1 cellular context compared by ENCODE assay signal in genomic region chrX:71068052-71068918, GRCh38.
TF ChIP-seq lines count a peak whose summit lies in the region.

TSS of gene SNX12 (minus strand) at chrX:71068334. CDS start at chrX:71068306, 28 bp downstream.

TF ChIP-seq in HepG2, 621 proteins besides CTCF, POLR2A, EP300 and RAD21 (continued from another document and continues in another):
- TF ChIP-seq, protein P1, sequence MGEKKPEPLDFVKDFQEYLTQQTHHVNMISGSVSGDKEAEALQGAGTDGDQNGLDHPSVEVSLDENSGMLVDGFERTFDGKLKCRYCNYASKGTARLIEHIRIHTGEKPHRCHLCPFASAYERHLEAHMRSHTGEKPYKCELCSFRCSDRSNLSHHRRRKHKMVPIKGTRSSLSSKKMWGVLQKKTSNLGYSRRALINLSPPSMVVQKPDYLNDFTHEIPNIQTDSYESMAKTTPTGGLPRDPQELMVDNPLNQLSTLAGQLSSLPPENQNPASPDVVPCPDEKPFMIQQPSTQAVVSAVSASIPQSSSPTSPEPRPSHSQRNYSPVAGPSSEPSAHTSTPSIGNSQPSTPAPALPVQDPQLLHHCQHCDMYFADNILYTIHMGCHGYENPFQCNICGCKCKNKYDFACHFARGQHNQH (CRISPR knock-in tag; IDR thresholded peaks at IDR 0.05) = peak; percentile 50; the same call in 1 of the 2 replicates
- TF ChIP-seq MEF2D (CRISPR knock-in tag; IDR thresholded peaks at IDR 0.05) (no peak), ERF (CRISPR knock-in tag; IDR thresholded peaks at IDR 0.05) (0 out of 2 replicates have a peak, but pooled peaks have one; percentile 22), ZNF3 (CRISPR knock-in tag; IDR thresholded peaks at IDR 0.05) (no peak), PRDM10 (CRISPR knock-in tag; IDR thresholded peaks at IDR 0.05; ENCODE audit: low read depth) (no peak), GTF2F1 (IDR thresholded peaks at IDR 0.05; ENCODE audit: low read length) (no peak), NFE2L1 (CRISPR knock-in tag; IDR thresholded peaks at IDR 0.05; ENCODE audit: borderline replicate concordance) (no peak), SATB2 (CRISPR knock-in tag; IDR thresholded peaks at IDR 0.05) (no peak), SNRNP70 (IDR thresholded peaks at IDR 0.05; ENCODE audit: low read depth, low read length) (no peak), SALL1 (CRISPR knock-in tag; IDR thresholded peaks at IDR 0.05) (peak; percentile 75), ZNF564 (CRISPR knock-in tag; IDR thresholded peaks at IDR 0.05) (no peak), IKZF1 (IDR thresholded peaks at IDR 0.05) (no peak), ATF7 (IDR thresholded peaks at IDR 0.05) (no peak), ATF7 (CRISPR knock-in tag; IDR thresholded peaks at IDR 0.05) (no peak), ZBTB8A (CRISPR knock-in tag; IDR thresholded peaks at IDR 0.05; ENCODE audit: borderline replicate concordance, low read depth) (no peak), RAD51 (IDR thresholded peaks at IDR 0.05; ENCODE audit: borderline replicate concordance) (no peak), MBD4 (IDR thresholded peaks at IDR 0.05; ENCODE audit: borderline replicate concordance, low read length) (no peak), RBM22 (optimal IDR thresholded peaks at IDR 0.05; ENCODE audit: low read length) (no peak), RXRB (CRISPR knock-in tag; IDR thresholded peaks at IDR 0.05; ENCODE audit: borderline replicate concordance) (no peak), KLF6 (CRISPR knock-in tag; IDR thresholded peaks at IDR 0.05) (no peak), MIER2 (CRISPR knock-in tag; IDR thresholded peaks at IDR 0.05) (no peak), ZNF569 (CRISPR knock-in tag; IDR thresholded peaks at IDR 0.05; ENCODE audit: borderline replicate concordance) (no peak), ZNF143 (CRISPR knock-in tag; IDR thresholded peaks at IDR 0.05) (peak; percentile 64; the same call in 1 of the 2 replicates), HNRNPUL1 (IDR thresholded peaks at IDR 0.05; ENCODE audit: low read depth, low read length) (no peak), ZNF235 (CRISPR knock-in tag; IDR thresholded peaks at IDR 0.05; ENCODE audit: borderline replicate concordance) (no peak), CEBPZ (IDR thresholded peaks at IDR 0.05; ENCODE audit: low read length) (no peak), PHF20 (CRISPR knock-in tag; IDR thresholded peaks at IDR 0.05) (peak; percentile 86), ZNF354B (CRISPR knock-in tag; IDR thresholded peaks at IDR 0.05) (no peak), MXI1 (IDR thresholded peaks at IDR 0.05; ENCODE audit: borderline replicate concordance, low read depth, low read length) (no peak; the same call in 2 of the 3 replicates), CBX2 (IDR thresholded peaks at IDR 0.05; ENCODE audit: low read depth, low read length) (no peak), CBX2 (CRISPR knock-in tag; IDR thresholded peaks at IDR 0.05; ENCODE audit: low read depth) (no peak), ZSCAN29 (CRISPR knock-in tag; conservative IDR thresholded peaks at IDR 0.05) (no peak), PHF5A (CRISPR knock-in tag; IDR thresholded peaks at IDR 0.05; ENCODE audit: low read depth, unreplicated experiment) (no peak), ZNF276 (CRISPR knock-in tag; IDR thresholded peaks at IDR 0.05; ENCODE audit: low read depth) (no peak)
- TF ChIP-seq, protein P2, sequence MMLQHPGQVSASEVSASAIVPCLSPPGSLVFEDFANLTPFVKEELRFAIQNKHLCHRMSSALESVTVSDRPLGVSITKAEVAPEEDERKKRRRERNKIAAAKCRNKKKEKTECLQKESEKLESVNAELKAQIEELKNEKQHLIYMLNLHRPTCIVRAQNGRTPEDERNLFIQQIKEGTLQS (CRISPR knock-in tag; IDR thresholded peaks at IDR 0.05) = no peak
- TF ChIP-seq, protein P3, sequence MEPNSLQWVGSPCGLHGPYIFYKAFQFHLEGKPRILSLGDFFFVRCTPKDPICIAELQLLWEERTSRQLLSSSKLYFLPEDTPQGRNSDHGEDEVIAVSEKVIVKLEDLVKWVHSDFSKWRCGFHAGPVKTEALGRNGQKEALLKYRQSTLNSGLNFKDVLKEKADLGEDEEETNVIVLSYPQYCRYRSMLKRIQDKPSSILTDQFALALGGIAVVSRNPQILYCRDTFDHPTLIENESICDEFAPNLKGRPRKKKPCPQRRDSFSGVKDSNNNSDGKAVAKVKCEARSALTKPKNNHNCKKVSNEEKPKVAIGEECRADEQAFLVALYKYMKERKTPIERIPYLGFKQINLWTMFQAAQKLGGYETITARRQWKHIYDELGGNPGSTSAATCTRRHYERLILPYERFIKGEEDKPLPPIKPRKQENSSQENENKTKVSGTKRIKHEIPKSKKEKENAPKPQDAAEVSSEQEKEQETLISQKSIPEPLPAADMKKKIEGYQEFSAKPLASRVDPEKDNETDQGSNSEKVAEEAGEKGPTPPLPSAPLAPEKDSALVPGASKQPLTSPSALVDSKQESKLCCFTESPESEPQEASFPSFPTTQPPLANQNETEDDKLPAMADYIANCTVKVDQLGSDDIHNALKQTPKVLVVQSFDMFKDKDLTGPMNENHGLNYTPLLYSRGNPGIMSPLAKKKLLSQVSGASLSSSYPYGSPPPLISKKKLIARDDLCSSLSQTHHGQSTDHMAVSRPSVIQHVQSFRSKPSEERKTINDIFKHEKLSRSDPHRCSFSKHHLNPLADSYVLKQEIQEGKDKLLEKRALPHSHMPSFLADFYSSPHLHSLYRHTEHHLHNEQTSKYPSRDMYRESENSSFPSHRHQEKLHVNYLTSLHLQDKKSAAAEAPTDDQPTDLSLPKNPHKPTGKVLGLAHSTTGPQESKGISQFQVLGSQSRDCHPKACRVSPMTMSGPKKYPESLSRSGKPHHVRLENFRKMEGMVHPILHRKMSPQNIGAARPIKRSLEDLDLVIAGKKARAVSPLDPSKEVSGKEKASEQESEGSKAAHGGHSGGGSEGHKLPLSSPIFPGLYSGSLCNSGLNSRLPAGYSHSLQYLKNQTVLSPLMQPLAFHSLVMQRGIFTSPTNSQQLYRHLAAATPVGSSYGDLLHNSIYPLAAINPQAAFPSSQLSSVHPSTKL (CRISPR knock-in tag; IDR thresholded peaks at IDR 0.05) = peak; percentile 29; the same call in 1 of the 2 replicates
- TF ChIP-seq, protein P4, sequence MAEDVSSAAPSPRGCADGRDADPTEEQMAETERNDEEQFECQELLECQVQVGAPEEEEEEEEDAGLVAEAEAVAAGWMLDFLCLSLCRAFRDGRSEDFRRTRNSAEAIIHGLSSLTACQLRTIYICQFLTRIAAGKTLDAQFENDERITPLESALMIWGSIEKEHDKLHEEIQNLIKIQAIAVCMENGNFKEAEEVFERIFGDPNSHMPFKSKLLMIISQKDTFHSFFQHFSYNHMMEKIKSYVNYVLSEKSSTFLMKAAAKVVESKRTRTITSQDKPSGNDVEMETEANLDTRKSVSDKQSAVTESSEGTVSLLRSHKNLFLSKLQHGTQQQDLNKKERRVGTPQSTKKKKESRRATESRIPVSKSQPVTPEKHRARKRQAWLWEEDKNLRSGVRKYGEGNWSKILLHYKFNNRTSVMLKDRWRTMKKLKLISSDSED (CRISPR knock-in tag; IDR thresholded peaks at IDR 0.05) = no peak
- TF ChIP-seq, protein P5, sequence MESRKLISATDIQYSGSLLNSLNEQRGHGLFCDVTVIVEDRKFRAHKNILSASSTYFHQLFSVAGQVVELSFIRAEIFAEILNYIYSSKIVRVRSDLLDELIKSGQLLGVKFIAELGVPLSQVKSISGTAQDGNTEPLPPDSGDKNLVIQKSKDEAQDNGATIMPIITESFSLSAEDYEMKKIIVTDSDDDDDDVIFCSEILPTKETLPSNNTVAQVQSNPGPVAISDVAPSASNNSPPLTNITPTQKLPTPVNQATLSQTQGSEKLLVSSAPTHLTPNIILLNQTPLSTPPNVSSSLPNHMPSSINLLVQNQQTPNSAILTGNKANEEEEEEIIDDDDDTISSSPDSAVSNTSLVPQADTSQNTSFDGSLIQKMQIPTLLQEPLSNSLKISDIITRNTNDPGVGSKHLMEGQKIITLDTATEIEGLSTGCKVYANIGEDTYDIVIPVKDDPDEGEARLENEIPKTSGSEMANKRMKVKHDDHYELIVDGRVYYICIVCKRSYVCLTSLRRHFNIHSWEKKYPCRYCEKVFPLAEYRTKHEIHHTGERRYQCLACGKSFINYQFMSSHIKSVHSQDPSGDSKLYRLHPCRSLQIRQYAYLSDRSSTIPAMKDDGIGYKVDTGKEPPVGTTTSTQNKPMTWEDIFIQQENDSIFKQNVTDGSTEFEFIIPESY (CRISPR knock-in tag; IDR thresholded peaks at IDR 0.05) = no peak
